15 cellular contexts compared by ENCODE assay signal in genomic region chr7:146346096-146346495, GRCh38.
A peak's percentile ranks its signal among the peaks of the same experiment; 100 is the strongest.
DNase-seq lines count a peak whose midpoint lies in the region; ATAC-seq and TF ChIP-seq lines count a peak whose summit lies in the region.
"Had no signal": no experiment of that assay in that cellular context is flagged by ENCODE, and none has a peak within 500 bp of the region (broad histone marks: within the 10 kb centered on the region; RNA-seq: fewer than 3 reads in every experiment).

No MANE protein-coding gene starts in this region.

- H3K4me1 ChIP-seq in H9 (ENCODE audit: insufficient read depth, low read length), result no peaks in the 10 kb centered on the region
- H3K4me1 ChIP-seq in OCI-LY7 (ENCODE audit: insufficient read depth, low read length, poor library complexity, severe bottlenecking), result no peaks in the 10 kb centered on the region
- H3K4me1 ChIP-seq in ovary (ENCODE audit: insufficient read depth), result peaks cover 3% of the 10 kb centered on the region
- H3K4me1 ChIP-seq: BLaER1 treated with 17β-estradiol and CSF1 and Interleukin-3, amounts not matched to agents 10 nM and 100 nM had no signal

- H3K36me3 ChIP-seq in OCI-LY7 (ENCODE audit: insufficient read depth, low read length) (no peaks in the 10 kb centered on the region), ovary (no peaks in the 10 kb centered on the region)
- H3K36me3 ChIP-seq: BLaER1 treated with 17β-estradiol and CSF1 and Interleukin-3, amounts not matched to agents 10 nM and 100 nM had no signal

- POLR2A ChIA-PET in OCI-LY7 (lab: Charles Lee), result interaction anchor here (0.7 kb wide), 1 partner anchor 496 kb away, joined by 4 read pairs; no protein-coding TSS in a partner anchor

- intact Hi-C loops in OCI-LY7 (cut with micrococcal nuclease; ENCODE audit: unreplicated experiment), result no loop called here
- intact Hi-C loops in ovary (cut with DNase I), result no loop called here

- H3K23me2 ChIP-seq in H9 (ENCODE audit: insufficient read length, low read depth, low read length, poor library complexity, severe bottlenecking), result no peaks in the 10 kb centered on the region

- H3K4me2 ChIP-seq in H9 (ENCODE audit: insufficient read depth, insufficient read length, low read length) (no peak overlapping the region), OCI-LY7 (ENCODE audit: low read length) (peak overlapping the region; percentile 45; the same call in 1 of the 2 replicates)
- H3K4me2 ChIP-seq: BLaER1 treated with 17β-estradiol and CSF1 and Interleukin-3, amounts not matched to agents 10 nM and 100 nM had no signal

- H3K79me2 ChIP-seq in H9 (ENCODE audit: insufficient read depth, low read length) (no peaks in the 10 kb centered on the region), OCI-LY7 (ENCODE audit: insufficient read depth, low read depth, low read length) (no peaks in the 10 kb centered on the region)

- no peak overlapping the region for H2BK15ac ChIP-seq in H9 (ENCODE audit: low read depth, low read length)

- no peak overlapping the region for H3K14ac ChIP-seq in H9 (ENCODE audit: insufficient read depth, low read length)

- TF ChIP-seq EP300 in ovary (IDR thresholded peaks at IDR 0.05), result no peak

- H2BK12ac ChIP-seq in H9 (ENCODE audit: insufficient read length, low read depth, low read length), result no peak overlapping the region

- no peak for TF ChIP-seq POLR2A in ovary (IDR thresholded peaks at IDR 0.05)

- TF ChIP-seq CTCF in H9 (conservative IDR thresholded peaks at IDR 0.05) (no peak), OCI-LY7 (conservative IDR thresholded peaks at IDR 0.05; ENCODE audit: low read length) (no peak), ovary (IDR thresholded peaks at IDR 0.05) (no peak)

- H2BK20ac ChIP-seq in H9 (ENCODE audit: low read depth, low read length, poor library complexity, severe bottlenecking), result no peak overlapping the region

- H4K5ac ChIP-seq in H9 (ENCODE audit: insufficient read length, low read depth, low read length), result no peak overlapping the region

- no peak for ATAC-seq in GM18868 (IDR thresholded peaks at IDR 0.05; ENCODE audit: unreplicated experiment)

- H3T11ph ChIP-seq in H9 (ENCODE audit: low read length), result no peak overlapping the region

- H3K56ac ChIP-seq in H9 (ENCODE audit: insufficient read length, low read depth, low read length), result no peak overlapping the region

- CTCF ChIA-PET in OCI-LY7 (lab: Charles Lee; ENCODE audit: unreplicated experiment), result no interaction called here

- H3K27ac ChIP-seq in H9 (ENCODE audit: insufficient read length, low read depth, low read length) (no peak overlapping the region), OCI-LY7 (ENCODE audit: low read depth, low read length, poor library complexity, severe bottlenecking) (no peak overlapping the region), ovary (peak overlapping the region in 1 of 2 donors; percentile 2)
- H3K27ac ChIP-seq: BLaER1 treated with 17β-estradiol and CSF1 and Interleukin-3, amounts not matched to agents 10 nM and 100 nM had no signal

- H3K9me2 ChIP-seq in OCI-LY7 (ENCODE audit: insufficient read depth, low read length), result no peaks in the 10 kb centered on the region

- H3K4me1 Mint-ChIP-seq in H9, result peaks cover 0 to 6% of the 10 kb centered on the region in 2 experiments; a peak in 1 of 4 replicates
- H3K4me1 Mint-ChIP-seq: CD4-positive, CD25-positive, alpha-beta regulatory T cell; IgD-negative memory B cell had no signal

- no CpG with 5 or more reads among the region's 5 CpGs for WGBS in H9 (ENCODE audit: extremely low coverage, insufficient read length, low lambda C conversion rate)
- WGBS in ovary, 3 donors, result 88 to 91% (median 90%) methylated on average over 5 of the region's 5 CpGs

- H3K23ac ChIP-seq in H9 (ENCODE audit: insufficient read length, low read depth, low read length), result no peak overlapping the region

- H4K20me1 ChIP-seq in H9 (ENCODE audit: control insufficient read depth, insufficient read depth, insufficient read length) (no peaks in the 10 kb centered on the region), OCI-LY7 (ENCODE audit: insufficient read depth, low read length) (no peaks in the 10 kb centered on the region)
- H4K20me1 ChIP-seq: BLaER1 treated with 17β-estradiol and CSF1 and Interleukin-3, amounts not matched to agents 10 nM and 100 nM had no signal

- DNase-seq in NCI-H2171 treated with DMSO at 0.1 percent for 48 hours (lab: John Stamatoyannopoulos, UW) (peak; percentile 24), NCI-H2171 (lab: John Stamatoyannopoulos, UW) (no peak), H9 (peak; percentile 26), OCI-LY7 (ENCODE audit: low spot score) (no peak), ovary (no peak)
- DNase-seq in activated CD4-positive, alpha-beta T cell treated with anti-CD3 and anti-CD28 coated beads, Interleukin-2, amount 50 U/mL, for 4 hours, result no peak
- DNase-seq: ACHN; Calu3; CD4-positive, CD25-positive, alpha-beta regulatory T cell; DND-41; GDM1; KG1 had no signal

- no peaks in the 10 kb centered on the region for H3K27me3 ChIP-seq in H9 (ENCODE audit: insufficient read depth, low read length)
- H3K27me3 ChIP-seq in ovary, result no peaks in the 10 kb centered on the region
- H3K27me3 ChIP-seq: BLaER1 treated with 17β-estradiol and CSF1 and Interleukin-3, amounts not matched to agents 10 nM and 100 nM had no signal

- no peak overlapping the region for H3K9ac ChIP-seq in H9 (ENCODE audit: extremely low read depth, insufficient read length, low read length)
- H3K9ac ChIP-seq: BLaER1 treated with 17β-estradiol and CSF1 and Interleukin-3, amounts not matched to agents 10 nM and 100 nM had no signal

- H3K4me3 ChIP-seq in OCI-LY7 (ENCODE audit: low read depth, low read length, poor library complexity, severe bottlenecking) (no peak overlapping the region), ovary (no peak overlapping the region)
- H3K4me3 ChIP-seq: BLaER1 treated with 17β-estradiol and CSF1 and Interleukin-3, amounts not matched to agents 10 nM and 100 nM had no signal

- H3K18ac ChIP-seq in H9 (ENCODE audit: insufficient read length, low read depth, low read length), result no peak overlapping the region

- H2BK120ac ChIP-seq in H9 (ENCODE audit: low read depth, low read length, poor library complexity, severe bottlenecking), result no peak overlapping the region

- no peak overlapping the region for H4K8ac ChIP-seq in H9 (replicated peaks; ENCODE audit: insufficient read length, low read depth, low read length)

- peaks cover 0 to 3% of the 10 kb centered on the region in 2 experiments; a peak in 2 of 5 replicates for H3K9me3 Mint-ChIP-seq in H9

- H4K91ac ChIP-seq in H9 (ENCODE audit: insufficient read length, low read depth, low read length), result no peak overlapping the region

- H2AFZ ChIP-seq in H9 (ENCODE audit: low read length) (no peak overlapping the region), OCI-LY7 (ENCODE audit: low read length) (no peak overlapping the region)

- peaks cover 0 to 4% (median 0%) of the 10 kb centered on the region in 3 experiments; a peak in 1 of 7 replicates for H3K36me3 Mint-ChIP-seq in H9 (ENCODE audit: insufficient read depth in 1 of 3, low read depth in 3 of 3)
- H3K36me3 Mint-ChIP-seq: CD4-positive, CD25-positive, alpha-beta regulatory T cell; IgD-negative memory B cell had no signal

- BruUV-seq in OCI-LY7 (replicated peaks; lab: Mats Ljungman, UMichigan), result no TSS peak

- peak overlapping the region in 1 of 3 experiments; percentile 67; a peak in 2 of 7 replicates for H3K27ac Mint-ChIP-seq in H9
- H3K27ac Mint-ChIP-seq: CD4-positive, CD25-positive, alpha-beta regulatory T cell; IgD-negative memory B cell had no signal

- H2BK5ac ChIP-seq in H9 (ENCODE audit: insufficient read length, low read length), result no peak overlapping the region

- no peaks in the 10 kb centered on the region for H3K79me1 ChIP-seq in H9 (ENCODE audit: insufficient read depth, low read depth, low read length, poor library complexity, severe bottlenecking)

- H3K27me3 Mint-ChIP-seq in H9 (ENCODE audit: low read depth), result no peaks in the 10 kb centered on the region
- H3K27me3 Mint-ChIP-seq: CD4-positive, CD25-positive, alpha-beta regulatory T cell; IgD-negative memory B cell had no signal

- no peak overlapping the region for H3K4ac ChIP-seq in H9 (ENCODE audit: low read depth, low read length)

- H3K4me3 Mint-ChIP-seq in H9, result no peak overlapping the region
- H3K4me3 Mint-ChIP-seq: CD4-positive, CD25-positive, alpha-beta regulatory T cell; IgD-negative memory B cell had no signal

- no peak overlapping the region for H2AK5ac ChIP-seq in H9 (ENCODE audit: insufficient read length, low read length)

- H3K9me3 ChIP-seq in H9 (ENCODE audit: control insufficient read depth, low read depth, low read length) (no peaks in the 10 kb centered on the region), OCI-LY7 (ENCODE audit: low read length) (no peaks in the 10 kb centered on the region), ovary (no peaks in the 10 kb centered on the region)

Comparison
In these comparisons a context has a peak if more than half of its experiments do, and no peak if none do; other contexts are left out.
1. DNase-seq: peak in NCI-H2171 treated with DMSO at 0.1 percent for 48 hours (single experiment) and H9 (single experiment); none in NCI-H2171 (single experiment), OCI-LY7 (single experiment), activated CD4-positive, alpha-beta T cell treated with anti-CD3 and anti-CD28 coated beads, Interleukin-2, amount 50 U/mL, for 4 hours (0 of 2) and ovary (0 of 5).